9 cellular contexts compared by ENCODE assay signal in genomic region chr7:138875794-138876193, GRCh38.
DNase-seq lines count a peak whose midpoint lies in the region; ATAC-seq lines count a peak whose summit lies in the region.
"Had no signal": no experiment of that assay in that cellular context is flagged by ENCODE, and none has a peak within 500 bp of the region (broad histone marks: within the 10 kb centered on the region; RNA-seq: fewer than 3 reads in every experiment).

No MANE protein-coding gene starts in this region.

- peak overlapping the region; percentile 71 for H3K27ac ChIP-seq in epithelial cell of prostate
- H3K27ac ChIP-seq: cardiac muscle cell had no signal

- ATAC-seq in activated CD8-positive, alpha-beta T cell treated with anti-CD3 and anti-CD28 coated beads, Interleukin-2, amount 10 ng/mL, durations not matched to agents 7 days and 5 days: peak; percentile 98
- ATAC-seq in GM19328 (IDR thresholded peaks at IDR 0.05; ENCODE audit: unreplicated experiment) (no peak), GM18867 (IDR thresholded peaks at IDR 0.05; ENCODE audit: unreplicated experiment) (no peak)

- no peaks in the 10 kb centered on the region for H3K9me3 Mint-ChIP-seq in activated CD8-positive, alpha-beta T cell treated with anti-CD3 and anti-CD28 coated beads, Interleukin-2, amount 10 ng/mL, durations not matched to agents 7 days and 5 days (ENCODE audit: insufficient read depth)

- CTCF ChIA-PET in activated CD8-positive, alpha-beta T cell treated with anti-CD3 and anti-CD28 coated beads, Interleukin-2, amount 10 ng/mL, durations not matched to agents 7 days and 5 days (lab: Charles Lee): interaction anchor here (6.2 kb wide), 1 partner anchor 11 kb away, joined by 56 read pairs; no protein-coding TSS in a partner anchor

- peak overlapping the region; percentile 77 for H3K27ac Mint-ChIP-seq in activated CD8-positive, alpha-beta T cell treated with anti-CD3 and anti-CD28 coated beads, Interleukin-2, amount 10 ng/mL, durations not matched to agents 7 days and 5 days

- H3K27me3 ChIP-seq in H7 (ENCODE audit: control insufficient read depth, insufficient read depth, low read length): no peaks in the 10 kb centered on the region
- H3K27me3 ChIP-seq: cardiac muscle cell had no signal

- no peaks in the 10 kb centered on the region for H3K36me3 Mint-ChIP-seq in activated CD8-positive, alpha-beta T cell treated with anti-CD3 and anti-CD28 coated beads, Interleukin-2, amount 10 ng/mL, durations not matched to agents 7 days and 5 days (ENCODE audit: low read depth)

- no peaks in the 10 kb centered on the region; the same call in 1 of the 2 replicates for H3K36me3 ChIP-seq in H7 (replicated peaks; ENCODE audit: control insufficient read depth, insufficient read depth, low read length)

- peaks cover 18% of the 10 kb centered on the region for H3K4me1 Mint-ChIP-seq in activated CD8-positive, alpha-beta T cell treated with anti-CD3 and anti-CD28 coated beads, Interleukin-2, amount 10 ng/mL, durations not matched to agents 7 days and 5 days (ENCODE audit: low read depth)

- no peaks in the 10 kb centered on the region for H3K27me3 Mint-ChIP-seq in activated CD8-positive, alpha-beta T cell treated with anti-CD3 and anti-CD28 coated beads, Interleukin-2, amount 10 ng/mL, durations not matched to agents 7 days and 5 days (ENCODE audit: low read depth)

- peak; percentile 93 for DNase-seq in Jurkat, Clone E6-1 (ENCODE audit: low read depth, low spot score)
- DNase-seq in activated CD8-positive, alpha-beta T cell treated with anti-CD3 and anti-CD28 coated beads, Interleukin-2, amount 10 ng/mL, durations not matched to agents 7 days and 5 days: peak; percentile 85
- DNase-seq in epithelial cell of prostate (ENCODE audit: low read depth, low spot score) (peak; percentile 87), H7 (no peak), NCI-H1694 (lab: John Stamatoyannopoulos, UW) (no peak)
- DNase-seq in stimulated activated CD8-positive, alpha-beta memory T cell treated with anti-CD3 and anti-CD28 coated beads, Interleukin-15, amount 100 ng/mL, for 4 hours (ENCODE audit: low read depth in 2 of 2): peak; percentile 19 to 59

- peak overlapping the region; percentile 4 for H3K4me3 Mint-ChIP-seq in activated CD8-positive, alpha-beta T cell treated with anti-CD3 and anti-CD28 coated beads, Interleukin-2, amount 10 ng/mL, durations not matched to agents 7 days and 5 days

- POLR2A ChIA-PET in activated CD8-positive, alpha-beta T cell treated with anti-CD3 and anti-CD28 coated beads, Interleukin-2, amount 10 ng/mL, durations not matched to agents 7 days and 5 days (lab: Charles Lee): no interaction called here

- no peak overlapping the region for H3K4me3 ChIP-seq in Jurkat, Clone E6-1 (ENCODE audit: low read length)
- H3K4me3 ChIP-seq in H7 (ENCODE audit: insufficient read depth, low read depth, low read length): no peak overlapping the region
- H3K4me3 ChIP-seq: cardiac muscle cell had no signal

Comparison
In these comparisons a context has a peak if more than half of its experiments do, and no peak if none do; other contexts are left out.
1. DNase-seq: peak in Jurkat, Clone E6-1 (single experiment), activated CD8-positive, alpha-beta T cell treated with anti-CD3 and anti-CD28 coated beads, Interleukin-2, amount 10 ng/mL, durations not matched to agents 7 days and 5 days (single experiment), epithelial cell of prostate (single experiment) and stimulated activated CD8-positive, alpha-beta memory T cell treated with anti-CD3 and anti-CD28 coated beads, Interleukin-15, amount 100 ng/mL, for 4 hours (2 of 2); none in H7 (single experiment) and NCI-H1694 (single experiment).